In genomic region chr14:39428118-39428517, GRCh38 we compare ENCODE assay signal across 16 cellular contexts.
"Had no signal": no experiment of that assay in that cellular context is flagged by ENCODE, and none has a peak within 500 bp of the region (broad histone marks: within the 10 kb centered on the region; RNA-seq: fewer than 3 reads in every experiment).

No MANE protein-coding gene starts in this region.

- DNase-seq: activated CD4-positive, alpha-beta T cell treated with anti-CD3 and anti-CD28 coated beads for 1 hour; activated CD4-positive, alpha-beta T cell treated with anti-CD3 and anti-CD28 coated beads, Interleukin-2, amount 50 U/mL, for 48 hours; activated effector memory CD4-positive, alpha-beta T cell treated with Interleukin-2 at 50 U/mL for 16 hours; activated naive CD4-positive, alpha-beta T cell treated with anti-CD3 and anti-CD28 coated beads, Interleukin-2, amount 50 U/mL, for 16 hours; effector CD4-positive, alpha-beta T cell; gastrocnemius medialis; head of caudate nucleus; left ventricle myocardium superior; naive B cell; nucleus accumbens; stimulated activated naive B cell treated with anti-CD40 and anti-IgM and Interleukin-4, amounts not matched to agents 10 μg/mL and 1 μg/mL and 100 μg/mL, for 72 hours; thyroid gland; WERI-Rb-1 had no signal

- H3K27ac Mint-ChIP-seq: memory B cell; stimulated activated naive B cell treated with anti-CD40 and anti-IgM and Interleukin-4, amounts not matched to agents 10 μg/mL and 1 μg/mL and 100 μg/mL, for 72 hours; T-helper 1 cell treated with Interleukin-12 subunit alpha and Interleukin-12 subunit beta and Interleukin-4 antibody, amounts not matched to agents 30 μg/mL and 1 μg/mL, for 36 hours had no signal

- ATAC-seq: esophagus mucosa; gastrocnemius medialis; left ventricle myocardium superior; stimulated activated naive B cell treated with anti-CD40 and anti-IgM and Interleukin-4, amounts not matched to agents 10 μg/mL and 1 μg/mL and 100 μg/mL, for 72 hours had no signal

- H3K36me3 Mint-ChIP-seq: memory B cell; naive B cell; stimulated activated naive B cell treated with anti-CD40 and anti-IgM and Interleukin-4, amounts not matched to agents 10 μg/mL and 1 μg/mL and 100 μg/mL, for 72 hours had no signal

- H3K27me3 Mint-ChIP-seq: memory B cell; naive B cell; stimulated activated naive B cell treated with anti-CD40 and anti-IgM and Interleukin-4, amounts not matched to agents 10 μg/mL and 1 μg/mL and 100 μg/mL, for 72 hours had no signal

- H3K9me3 ChIP-seq: gastrocnemius medialis, thyroid gland had no signal

- H3K27ac ChIP-seq: gastrocnemius medialis, thyroid gland, WERI-Rb-1 had no signal

- H3K36me3 ChIP-seq: gastrocnemius medialis, thyroid gland, WERI-Rb-1 had no signal

- H3K27me3 ChIP-seq: gastrocnemius medialis, thyroid gland had no signal

- H3K9me3 Mint-ChIP-seq: memory B cell; naive B cell; stimulated activated naive B cell treated with anti-CD40 and anti-IgM and Interleukin-4, amounts not matched to agents 10 μg/mL and 1 μg/mL and 100 μg/mL, for 72 hours; T-helper 1 cell treated with Interleukin-12 subunit alpha and Interleukin-12 subunit beta and Interleukin-4 antibody, amounts not matched to agents 30 μg/mL and 1 μg/mL, for 36 hours had no signal

- H3K4me3 ChIP-seq: gastrocnemius medialis, thyroid gland had no signal

- H3K4me3 Mint-ChIP-seq: memory B cell; stimulated activated naive B cell treated with anti-CD40 and anti-IgM and Interleukin-4, amounts not matched to agents 10 μg/mL and 1 μg/mL and 100 μg/mL, for 72 hours; T-helper 1 cell treated with Interleukin-12 subunit alpha and Interleukin-12 subunit beta and Interleukin-4 antibody, amounts not matched to agents 30 μg/mL and 1 μg/mL, for 36 hours had no signal
